In the genomic region with DNA sequence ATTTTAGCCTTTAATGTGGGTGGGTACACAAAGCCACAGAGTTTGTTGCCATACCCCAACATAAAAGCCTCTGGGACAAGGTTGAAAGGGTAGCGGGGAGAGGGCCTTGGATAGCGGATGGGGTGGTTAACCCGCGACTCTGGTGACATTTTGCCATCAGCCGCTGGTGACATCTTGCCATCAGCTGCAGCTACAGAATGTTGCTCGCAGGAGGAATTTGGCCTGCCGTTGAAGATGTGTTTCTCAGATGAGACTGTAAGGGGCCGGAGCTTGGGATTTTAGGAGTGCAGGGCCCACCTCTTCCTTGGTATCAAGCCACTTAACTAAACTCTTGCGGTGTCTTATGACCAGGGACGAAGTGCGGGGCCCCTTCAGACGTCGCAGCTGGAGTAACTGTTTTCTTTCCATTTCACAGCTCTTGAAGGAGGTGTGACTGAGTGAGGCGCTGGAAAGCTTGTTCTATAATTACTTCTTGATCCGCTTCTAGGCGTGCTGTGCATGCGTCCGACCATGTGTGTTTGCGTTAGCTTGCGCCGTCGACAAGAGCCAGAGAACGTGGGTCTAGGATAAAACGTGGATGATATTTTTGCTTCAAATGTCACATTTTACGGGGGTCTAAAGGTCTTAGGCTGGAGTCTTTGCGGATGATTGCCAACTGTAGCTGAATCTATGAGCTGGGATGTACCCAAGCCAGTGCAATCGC, we compare ENCODE assay signal across 1 cellular context.
TF ChIP-seq lines count a peak whose summit lies in the region.

No MANE protein-coding gene starts in this region.

TF ChIP-seq in IMR-90, 13 proteins besides CTCF, POLR2A, EP300 and RAD21:
- TF ChIP-seq, protein P1, sequence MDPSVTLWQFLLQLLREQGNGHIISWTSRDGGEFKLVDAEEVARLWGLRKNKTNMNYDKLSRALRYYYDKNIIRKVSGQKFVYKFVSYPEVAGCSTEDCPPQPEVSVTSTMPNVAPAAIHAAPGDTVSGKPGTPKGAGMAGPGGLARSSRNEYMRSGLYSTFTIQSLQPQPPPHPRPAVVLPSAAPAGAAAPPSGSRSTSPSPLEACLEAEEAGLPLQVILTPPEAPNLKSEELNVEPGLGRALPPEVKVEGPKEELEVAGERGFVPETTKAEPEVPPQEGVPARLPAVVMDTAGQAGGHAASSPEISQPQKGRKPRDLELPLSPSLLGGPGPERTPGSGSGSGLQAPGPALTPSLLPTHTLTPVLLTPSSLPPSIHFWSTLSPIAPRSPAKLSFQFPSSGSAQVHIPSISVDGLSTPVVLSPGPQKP (IDR thresholded peaks at IDR 0.05; ENCODE audit: borderline replicate concordance, low read depth, low read length) = no peak
- TF ChIP-seq MXI1 (IDR thresholded peaks at IDR 0.05; ENCODE audit: borderline replicate concordance, low read depth, low read length) = no peak
